Comparison of ENCODE assay signal across 22 cellular contexts in genomic region chr10:9911488-9911887, GRCh38.
DNase-seq lines count a peak whose midpoint lies in the region; ATAC-seq and TF ChIP-seq lines count a peak whose summit lies in the region.
"Had no signal": no experiment of that assay in that cellular context is flagged by ENCODE, and none has a peak within 500 bp of the region (broad histone marks: within the 10 kb centered on the region; RNA-seq: fewer than 3 reads in every experiment).

No MANE protein-coding gene starts in this region.

- no peak overlapping the region for H2AK5ac ChIP-seq in mesendoderm (ENCODE audit: low read length)

- H3K4me2 ChIP-seq in GM23338 (0 out of 2 replicates have a peak overlapping the region, but pooled peaks have one; percentile 37), mesendoderm (ENCODE audit: low read length) (no peak overlapping the region)
- H3K4me2 ChIP-seq: BLaER1 had no signal

- H2BK15ac ChIP-seq in mesendoderm (replicated peaks; ENCODE audit: low read depth): no peak overlapping the region

- peak overlapping the region; percentile 53 for H3K27ac ChIP-seq in GM23338 (ENCODE audit: low read depth)
- H3K27ac ChIP-seq in HUES64 (ENCODE audit: low read depth, low read length): peak overlapping the region; percentile 82; the same call in 1 of the 2 replicates
- no peak overlapping the region for H3K27ac ChIP-seq in mesendoderm (ENCODE audit: low read depth, low read length)
- H3K27ac ChIP-seq in SJCRH30: no peak overlapping the region
- H3K27ac ChIP-seq: BLaER1, RWPE1 had no signal

- no peak overlapping the region for H3K56ac ChIP-seq in mesendoderm (ENCODE audit: low read length)

- H3F3A ChIP-seq in GM23338 (replicated peaks; ENCODE audit: low read depth): no peaks in the 10 kb centered on the region

- H3K9me3 Mint-ChIP-seq in GM23338: peaks cover 27% of the 10 kb centered on the region

- no peaks in the 10 kb centered on the region for H3K27me3 ChIP-seq in GM23338 (ENCODE audit: insufficient read depth)
- H3K27me3 ChIP-seq in HUES64 (ENCODE audit: insufficient read depth, low read length): no peaks in the 10 kb centered on the region
- H3K27me3 ChIP-seq in mesendoderm (ENCODE audit: insufficient read depth, low read length, poor library complexity): no peaks in the 10 kb centered on the region
- H3K27me3 ChIP-seq in SJCRH30: no peaks in the 10 kb centered on the region
- H3K27me3 ChIP-seq: BLaER1 had no signal

- H3K9me2 ChIP-seq in GM23338 (ENCODE audit: insufficient read depth): peaks cover 12% of the 10 kb centered on the region; the same call in 1 of the 2 replicates

- H2BK5ac ChIP-seq in mesendoderm (ENCODE audit: low read length): no peak overlapping the region

- H4K20me1 ChIP-seq in GM23338 (replicated peaks; ENCODE audit: insufficient read depth): no peaks in the 10 kb centered on the region
- H4K20me1 ChIP-seq: BLaER1 had no signal

- 61% methylated on average over 7 of the region's 7 CpGs for WGBS in HUES64
- WGBS in mesendoderm (ENCODE audit: extremely low coverage, insufficient coverage, low lambda C conversion rate): no CpG with 5 or more reads among the region's 7 CpGs

- no peaks in the 10 kb centered on the region for H3K79me2 ChIP-seq in GM23338 (replicated peaks; ENCODE audit: insufficient read depth)
- no peaks in the 10 kb centered on the region for H3K79me2 ChIP-seq in mesendoderm (ENCODE audit: control insufficient read depth, insufficient read depth, low read length)

- ATAC-seq in GM23338 (peak; percentile 99), HG02798 (IDR thresholded peaks at IDR 0.05; ENCODE audit: poor library complexity, unreplicated experiment) (no peak)

- TF ChIP-seq CTCF in GM23338 (conservative IDR thresholded peaks at IDR 0.05; ENCODE audit: low read depth in 2 of 2): no peak

- peaks cover 4% of the 10 kb centered on the region for H3K27me3 Mint-ChIP-seq in GM23338 (ENCODE audit: insufficient read depth, low read depth, poor library complexity)
- H3K27me3 Mint-ChIP-seq: CD4-positive, CD25-positive, alpha-beta regulatory T cell had no signal

- no peak overlapping the region for H3K4me3 ChIP-seq in GM23338
- H3K4me3 ChIP-seq in HUES64 (ENCODE audit: low read length): no peak overlapping the region
- no peak overlapping the region for H3K4me3 ChIP-seq in mesendoderm (ENCODE audit: low read length)
- H3K4me3 ChIP-seq in SJCRH30: no peak overlapping the region
- H3K4me3 ChIP-seq: BLaER1, HAP-1 had no signal

- H2BK120ac ChIP-seq in mesendoderm (ENCODE audit: low read depth, low read length): no peak overlapping the region

- no peak overlapping the region for H3K23ac ChIP-seq in mesendoderm (ENCODE audit: low read length)

- H4K5ac ChIP-seq in mesendoderm (ENCODE audit: low read length): no peak overlapping the region

- peaks cover 8% of the 10 kb centered on the region; the same call in 2 of the 3 replicates for H3K4me1 Mint-ChIP-seq in GM23338
- H3K4me1 Mint-ChIP-seq: CD4-positive, CD25-positive, alpha-beta regulatory T cell had no signal

- H3K79me1 ChIP-seq in mesendoderm (ENCODE audit: low read length): no peaks in the 10 kb centered on the region

- H3K36me3 Mint-ChIP-seq in GM23338 (ENCODE audit: low read depth): peaks cover 19% of the 10 kb centered on the region; the same call in 2 of the 3 replicates
- H3K36me3 Mint-ChIP-seq: CD4-positive, CD25-positive, alpha-beta regulatory T cell had no signal

- no peak overlapping the region for H4K8ac ChIP-seq in mesendoderm (ENCODE audit: low read depth, low read length)

- peak; percentile 88 for DNase-seq in GM23338 (ENCODE audit: low spot score)
- peak; percentile 83 for DNase-seq in iPS DF 19.7 (ENCODE audit: low read depth, low spot score)
- DNase-seq in mesendoderm: peak; percentile 7
- no peak for DNase-seq in NCI-H345 (lab: John Stamatoyannopoulos, UW)
- no peak for DNase-seq in SJCRH30
- DNase-seq: CD4-positive, CD25-positive, alpha-beta regulatory T cell; DMS153; DND-41; HFFc6; NCI-H1048; NCI-H1694; NCI-H2081 treated with DMSO at 0.1 percent for 48 hours; NCI-H446; NCI-H524 treated with DMSO at 0.1 percent for 48 hours; NCI-H82; NK-92 treated with Interleukin-12 subunit alpha and Interleukin-12 subunit beta, amount 100 ng/mL, for 24 hours; SHP77 had no signal

- no peak overlapping the region for H3K4ac ChIP-seq in mesendoderm (ENCODE audit: low read depth, low read length)

- H3K9ac ChIP-seq in HUES64 (ENCODE audit: low read depth, low read length): no peak overlapping the region
- no peak overlapping the region for H3K9ac ChIP-seq in mesendoderm (ENCODE audit: low read length)
- H3K9ac ChIP-seq: BLaER1 had no signal

- H3K27ac Mint-ChIP-seq in GM23338: no peak overlapping the region; the same call in 1 of the 2 replicates
- H3K27ac Mint-ChIP-seq: CD4-positive, CD25-positive, alpha-beta regulatory T cell; HFFc6 had no signal

- no peak overlapping the region for H2AFZ ChIP-seq in GM23338

- no peak overlapping the region for H3K4me3 Mint-ChIP-seq in GM23338
- H3K4me3 Mint-ChIP-seq: CD4-positive, CD25-positive, alpha-beta regulatory T cell; HFFc6 had no signal

- H3K36me3 ChIP-seq in GM23338 (ENCODE audit: insufficient read depth): no peaks in the 10 kb centered on the region
- H3K36me3 ChIP-seq in HUES64 (ENCODE audit: insufficient read depth, low read length): no peaks in the 10 kb centered on the region
- no peaks in the 10 kb centered on the region for H3K36me3 ChIP-seq in mesendoderm (ENCODE audit: control insufficient read depth, insufficient read depth, low read length)
- H3K36me3 ChIP-seq in SJCRH30: no peaks in the 10 kb centered on the region
- H3K36me3 ChIP-seq: BLaER1, HAP-1 had no signal

- H3K4me1 ChIP-seq in GM23338 (ENCODE audit: insufficient read depth) (0 out of 2 replicates have a peak, but pooled peaks cover 6% of the 10 kb centered on the region), HUES64 (ENCODE audit: insufficient read depth, low read length) (peaks cover 6% of the 10 kb centered on the region; the same call in 1 of the 2 replicates), mesendoderm (ENCODE audit: control insufficient read depth, low read depth, low read length) (no peaks in the 10 kb centered on the region), SJCRH30 (no peaks in the 10 kb centered on the region)
- H3K4me1 ChIP-seq: BLaER1, HAP-1 had no signal

- H3K18ac ChIP-seq in mesendoderm (ENCODE audit: low read length): no peak overlapping the region

- H3K9me3 ChIP-seq in HUES64 (ENCODE audit: insufficient read depth, low read depth, low read length) (no peaks in the 10 kb centered on the region), SJCRH30 (replicated peaks) (no peaks in the 10 kb centered on the region)

TF ChIP-seq in GM23338, 12 proteins besides CTCF, POLR2A, EP300 and RAD21 (continues in another document):
- TF ChIP-seq REST (IDR thresholded peaks at IDR 0.05; ENCODE audit: unreplicated experiment) (no peak), STAT1 (IDR thresholded peaks at IDR 0.05; ENCODE audit: unreplicated experiment) (no peak), EZH2 (IDR thresholded peaks at IDR 0.05; ENCODE audit: low read depth, unreplicated experiment) (no peak), ZNF331 (CRISPR knock-in tag; IDR thresholded peaks at IDR 0.05; ENCODE audit: low read depth) (no peak), EZH2phosphoT487 (IDR thresholded peaks at IDR 0.05; ENCODE audit: unreplicated experiment) (no peak), NANOG (IDR thresholded peaks at IDR 0.05; ENCODE audit: borderline replicate concordance) (no peak)
- TF ChIP-seq, protein P1, sequence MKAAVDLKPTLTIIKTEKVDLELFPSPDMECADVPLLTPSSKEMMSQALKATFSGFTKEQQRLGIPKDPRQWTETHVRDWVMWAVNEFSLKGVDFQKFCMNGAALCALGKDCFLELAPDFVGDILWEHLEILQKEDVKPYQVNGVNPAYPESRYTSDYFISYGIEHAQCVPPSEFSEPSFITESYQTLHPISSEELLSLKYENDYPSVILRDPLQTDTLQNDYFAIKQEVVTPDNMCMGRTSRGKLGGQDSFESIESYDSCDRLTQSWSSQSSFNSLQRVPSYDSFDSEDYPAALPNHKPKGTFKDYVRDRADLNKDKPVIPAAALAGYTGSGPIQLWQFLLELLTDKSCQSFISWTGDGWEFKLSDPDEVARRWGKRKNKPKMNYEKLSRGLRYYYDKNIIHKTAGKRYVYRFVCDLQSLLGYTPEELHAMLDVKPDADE (IDR thresholded peaks at IDR 0.05): no peak

Comparison
In these comparisons a context has a peak if more than half of its experiments do, and no peak if none do; other contexts are left out.
1. DNase-seq: peak in GM23338 (single experiment), iPS DF 19.7 (single experiment) and mesendoderm (single experiment); none in NCI-H345 (single experiment) and SJCRH30 (0 of 2).
2. H3K27ac ChIP-seq: peak in GM23338 (single experiment) and HUES64 (single experiment); none in mesendoderm (single experiment) and SJCRH30 (single experiment).